ENCODE assay signal across 1 cellular context in the genomic region with DNA sequence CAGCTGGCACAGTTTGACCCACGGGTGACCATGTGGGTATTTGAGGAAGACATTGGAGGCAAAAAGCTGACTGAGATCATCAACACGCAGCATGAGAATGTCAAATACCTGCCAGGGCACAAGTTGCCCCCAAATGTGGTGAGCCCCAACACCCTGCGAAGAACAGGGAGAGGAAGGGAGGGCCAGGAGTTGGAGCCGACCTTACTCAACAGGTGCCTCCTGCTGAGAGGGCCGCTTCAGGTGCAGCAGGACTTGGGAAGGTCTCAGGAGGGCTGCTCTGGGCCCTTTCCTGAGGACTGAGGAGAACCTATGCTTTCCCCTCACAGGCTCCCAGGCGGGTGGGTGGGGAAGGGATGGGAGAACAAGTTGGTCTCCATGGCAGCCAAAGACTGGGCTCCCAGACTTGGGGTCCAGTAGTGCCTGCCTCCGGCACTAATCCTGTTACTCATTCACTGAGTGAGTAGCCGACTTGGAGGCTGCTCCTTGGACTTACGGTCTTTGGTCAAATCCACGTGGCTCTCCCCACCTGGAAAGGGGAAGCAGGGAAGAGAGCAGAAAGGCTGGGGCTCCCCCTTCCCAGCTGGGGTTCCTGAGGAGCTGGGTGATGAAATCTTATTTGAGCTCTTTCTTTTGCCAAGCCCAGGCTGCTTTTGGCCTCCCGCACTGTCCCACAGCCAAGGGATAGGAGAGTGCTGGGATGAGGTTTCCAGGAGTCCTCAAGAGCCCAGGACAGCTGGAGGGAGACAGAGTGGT.
TF ChIP-seq lines count a peak whose summit lies in the region.

No MANE protein-coding gene starts in this region.

TF ChIP-seq in HCT116, 20 proteins besides CTCF, POLR2A, EP300 and RAD21 (continued from another document):
- TF ChIP-seq, protein P1, sequence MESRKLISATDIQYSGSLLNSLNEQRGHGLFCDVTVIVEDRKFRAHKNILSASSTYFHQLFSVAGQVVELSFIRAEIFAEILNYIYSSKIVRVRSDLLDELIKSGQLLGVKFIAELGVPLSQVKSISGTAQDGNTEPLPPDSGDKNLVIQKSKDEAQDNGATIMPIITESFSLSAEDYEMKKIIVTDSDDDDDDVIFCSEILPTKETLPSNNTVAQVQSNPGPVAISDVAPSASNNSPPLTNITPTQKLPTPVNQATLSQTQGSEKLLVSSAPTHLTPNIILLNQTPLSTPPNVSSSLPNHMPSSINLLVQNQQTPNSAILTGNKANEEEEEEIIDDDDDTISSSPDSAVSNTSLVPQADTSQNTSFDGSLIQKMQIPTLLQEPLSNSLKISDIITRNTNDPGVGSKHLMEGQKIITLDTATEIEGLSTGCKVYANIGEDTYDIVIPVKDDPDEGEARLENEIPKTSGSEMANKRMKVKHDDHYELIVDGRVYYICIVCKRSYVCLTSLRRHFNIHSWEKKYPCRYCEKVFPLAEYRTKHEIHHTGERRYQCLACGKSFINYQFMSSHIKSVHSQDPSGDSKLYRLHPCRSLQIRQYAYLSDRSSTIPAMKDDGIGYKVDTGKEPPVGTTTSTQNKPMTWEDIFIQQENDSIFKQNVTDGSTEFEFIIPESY (IDR thresholded peaks at IDR 0.05; ENCODE audit: extremely low read depth, insufficient replicate concordance, low read length), result no peak
